15 cellular contexts compared by ENCODE assay signal in the genomic region with DNA sequence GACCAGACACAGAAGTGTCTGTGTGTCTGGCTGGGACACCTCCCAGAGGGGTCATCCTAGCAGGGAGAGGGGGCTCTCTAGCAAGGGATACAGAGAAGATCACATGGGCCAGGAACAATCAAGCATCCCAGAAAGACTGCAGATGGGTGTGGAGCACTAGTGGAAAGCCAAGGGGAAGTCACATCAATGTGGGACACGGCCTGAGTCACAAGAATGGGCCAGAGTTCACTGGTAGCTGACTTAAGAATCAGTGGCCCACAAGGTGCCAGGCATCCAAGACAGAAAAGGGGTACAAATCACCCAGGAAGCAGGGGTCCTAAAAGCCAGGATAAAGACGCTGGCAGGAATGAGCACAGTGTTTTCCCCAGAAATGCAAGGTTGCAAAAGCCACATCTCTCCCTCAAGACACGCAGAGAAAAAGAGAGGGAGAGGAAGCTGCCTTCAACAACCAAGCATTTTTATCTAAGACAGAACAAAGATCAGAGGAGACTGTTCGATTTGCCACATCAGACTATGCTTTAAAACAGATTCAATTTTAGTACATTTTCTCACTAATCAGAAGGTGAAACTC.
DNase-seq lines count a peak whose midpoint lies in the region; ATAC-seq, FAIRE-seq and TF ChIP-seq lines count a peak whose summit lies in the region.
"Had no signal": no experiment of that assay in that cellular context is flagged by ENCODE, and none has a peak within 500 bp of the region (broad histone marks: within the 10 kb centered on the region; RNA-seq: fewer than 3 reads in every experiment).

No MANE protein-coding gene starts in this region.

- no peaks in the 10 kb centered on the region for H3K36me3 ChIP-seq in ascending aorta
- no peaks in the 10 kb centered on the region for H3K36me3 ChIP-seq in skeletal muscle satellite cell (ENCODE audit: insufficient read depth, low read length)
- no peaks in the 10 kb centered on the region for H3K36me3 ChIP-seq in tibial artery
- H3K36me3 ChIP-seq in vagina = no peaks in the 10 kb centered on the region
- H3K36me3 ChIP-seq: BLaER1 treated with 17β-estradiol and CSF1 and Interleukin-3, amounts not matched to agents 10 nM and 100 nM; esophagus squamous epithelium; pancreas; uterus had no signal

- H3K4me1 ChIP-seq in ascending aorta (peaks cover 0 to 36% of the 10 kb centered on the region in 2 donors), skeletal muscle satellite cell (ENCODE audit: control insufficient read depth, insufficient read depth, low read length) (peaks cover 45% of the 10 kb centered on the region), tibial artery (peaks cover 0 to 67% (median 25%) of the 10 kb centered on the region in 4 donors), vagina (peaks cover 29% of the 10 kb centered on the region)
- H3K4me1 ChIP-seq: uterus had no signal

- TF ChIP-seq CTCF in ascending aorta (IDR thresholded peaks at IDR 0.05) (no peak), tibial artery (IDR thresholded peaks at IDR 0.05) (no peak), vagina (IDR thresholded peaks at IDR 0.05) (no peak)

- TF ChIP-seq POLR2A in H54 (IDR thresholded peaks at IDR 0.05; ENCODE audit: low read depth, low read length) (no peak), vagina (IDR thresholded peaks at IDR 0.05) (no peak)

- FAIRE-seq in H54 (lab: Jason Lieb, UNC) = peak; percentile 87
- FAIRE-seq: kidney, pancreas had no signal

- DNase-seq in H54 (ENCODE audit: insufficient read length, low spot score) = no peak
- no peak for DNase-seq in ascending aorta (ENCODE audit: low spot score in 2 of 2)
- no peak for DNase-seq in left colon
- no peak for DNase-seq in tibial artery
- DNase-seq in vagina (ENCODE audit: extremely low spot score in 2 of 2) = no peak
- no peak for DNase-seq in DMS153 (lab: John Stamatoyannopoulos, UW)
- DNase-seq in NCI-H2107 (lab: John Stamatoyannopoulos, UW) = no peak
- DNase-seq: esophagus squamous epithelium, kidney, pancreas, SHP77, uterus had no signal

- H3K4me3 ChIP-seq in ascending aorta (no peak overlapping the region), skeletal muscle satellite cell (ENCODE audit: low read length) (no peak overlapping the region), tibial artery (no peak overlapping the region), vagina (no peak overlapping the region)
- H3K4me3 ChIP-seq: BLaER1 treated with 17β-estradiol and CSF1 and Interleukin-3, amounts not matched to agents 10 nM and 100 nM; esophagus squamous epithelium; pancreas; uterus had no signal

- peak overlapping the region; percentile 43 to 66 for H3K27ac ChIP-seq in ascending aorta
- H3K27ac ChIP-seq in tibial artery = no peak overlapping the region
- no peak overlapping the region for H3K27ac ChIP-seq in vagina
- H3K27ac ChIP-seq: BLaER1 treated with 17β-estradiol and CSF1 and Interleukin-3, amounts not matched to agents 10 nM and 100 nM; pancreas; uterus had no signal

- peak; percentile 71 for ATAC-seq in left colon
- ATAC-seq: activated CD4-positive, CD25-positive, alpha-beta regulatory T cell treated with anti-CD3 and anti-CD28 coated beads, Interleukin-2, amount 50 U/mL, for 24 hours had no signal

- H3K9me3 ChIP-seq in ascending aorta = no peaks in the 10 kb centered on the region
- H3K9me3 ChIP-seq in skeletal muscle satellite cell (replicated peaks; ENCODE audit: low read length) = no peaks in the 10 kb centered on the region
- H3K9me3 ChIP-seq in tibial artery = no peaks in the 10 kb centered on the region
- H3K9me3 ChIP-seq in vagina = no peaks in the 10 kb centered on the region
- H3K9me3 ChIP-seq: BLaER1 treated with 17β-estradiol and CSF1 and Interleukin-3, amounts not matched to agents 10 nM and 100 nM; esophagus squamous epithelium; pancreas; uterus had no signal

- H3K4me2 ChIP-seq in skeletal muscle satellite cell (ENCODE audit: low read length) = no peak overlapping the region

- intact Hi-C loops in ascending aorta (cut with DNase I) = loop anchor here (2.0 to 5.0 kb wide), 2 partner anchors 39 to 120 kb away; no protein-coding TSS in a partner anchor
- intact Hi-C loops in left colon (cut with DNase I, micrococcal nuclease) = loop anchor here in 1 of 2 donors (10.0 kb wide), 1 partner anchor 122 kb away; no protein-coding TSS in a partner anchor
- intact Hi-C loops in tibial artery (cut with DNase I; ENCODE audit: low total_unique reads) = no loop called here
- intact Hi-C loops in vagina (cut with DNase I) = no loop called here

- H3K27me3 ChIP-seq in ascending aorta (no peaks in the 10 kb centered on the region), skeletal muscle satellite cell (ENCODE audit: control insufficient read depth, insufficient read depth, low read length) (no peaks in the 10 kb centered on the region), tibial artery (no peaks in the 10 kb centered on the region), vagina (no peaks in the 10 kb centered on the region)
- H3K27me3 ChIP-seq: BLaER1 treated with 17β-estradiol and CSF1 and Interleukin-3, amounts not matched to agents 10 nM and 100 nM; esophagus squamous epithelium; pancreas; uterus had no signal

- peak overlapping the region; percentile 8 for H3K9ac ChIP-seq in skeletal muscle satellite cell (ENCODE audit: low read depth, low read length)

Comparison
In these comparisons a context has a peak if more than half of its experiments do, and no peak if none do; other contexts are left out.
1. H3K27ac ChIP-seq: peak in ascending aorta (2 of 2); none in tibial artery (0 of 2) and vagina (single experiment).